Comparison of ENCODE assay signal across 8 cellular contexts in genomic region chr1:180926164-180926981, GRCh38. TPM values are rescaled to one million over a fixed set of nuclear protein-coding genes. Genes with fewer than 3 reads are reported as not detected.
A peak's percentile ranks its signal among the peaks of the same experiment; 100 is the strongest.
DNase-seq lines count a peak whose midpoint lies in the region; ATAC-seq lines count a peak whose summit lies in the region.

No MANE protein-coding gene starts in this region.

- DNase-seq in G401 (ENCODE audit: low spot score) = peak; percentile 91
- DNase-seq in KBM-7 = peak; percentile 35
- peak; percentile 28 to 88 (median 62) for DNase-seq in amygdala (lab: John Stamatoyannopoulos, UW)
- peak; percentile 66 for DNase-seq in inferior parietal cortex (ENCODE audit: extremely low spot score)
- DNase-seq in HuH-7.5 (ENCODE audit: low spot score) = no peak
- no peak for DNase-seq in stimulated activated naive CD8-positive, alpha-beta T cell treated with anti-CD3 and anti-CD28 coated beads, Interleukin-15, Interleukin-2, amounts not matched to agents 100 U/mL and 50 U/mL, for 24 hours
- DNase-seq in SW 1271 (lab: John Stamatoyannopoulos, UW) = no peak

- H3K27me3 Mint-ChIP-seq in stimulated activated memory B cell treated with anti-CD40 and anti-IgM and Interleukin-4, amounts not matched to agents 10 μg/mL and 1 μg/mL and 100 μg/mL, for 72 hours = peaks cover 31% of the 10 kb centered on the region

- no peaks in the 10 kb centered on the region for H3K9me3 Mint-ChIP-seq in stimulated activated memory B cell treated with anti-CD40 and anti-IgM and Interleukin-4, amounts not matched to agents 10 μg/mL and 1 μg/mL and 100 μg/mL, for 72 hours

- H3K4me1 Mint-ChIP-seq in stimulated activated memory B cell treated with anti-CD40 and anti-IgM and Interleukin-4, amounts not matched to agents 10 μg/mL and 1 μg/mL and 100 μg/mL, for 72 hours = no peaks in the 10 kb centered on the region

- H3K4me3 Mint-ChIP-seq in stimulated activated memory B cell treated with anti-CD40 and anti-IgM and Interleukin-4, amounts not matched to agents 10 μg/mL and 1 μg/mL and 100 μg/mL, for 72 hours = no peak overlapping the region

- peak; percentile 58 for ATAC-seq in stimulated activated memory B cell treated with anti-CD40 and anti-IgM and Interleukin-4, amounts not matched to agents 10 μg/mL and 1 μg/mL and 100 μg/mL, for 72 hours
- no peak for ATAC-seq in stimulated activated naive CD8-positive, alpha-beta T cell treated with anti-CD3 and anti-CD28 coated beads, Interleukin-15, Interleukin-2, amounts not matched to agents 100 U/mL and 50 U/mL, for 24 hours

- in situ Hi-C loops in G401 (cut with HindIII; ENCODE audit: low sequenced_read_pairs) = no loop called here
- in situ Hi-C loops in KBM-7 (cut with MboI; ENCODE audit: low pct_unique_long_range_greater_than_20kb, low sequenced_read_pairs) = no loop called here

- H3K27ac Mint-ChIP-seq in stimulated activated memory B cell treated with anti-CD40 and anti-IgM and Interleukin-4, amounts not matched to agents 10 μg/mL and 1 μg/mL and 100 μg/mL, for 72 hours = no peak overlapping the region

- no peaks in the 10 kb centered on the region for H3K36me3 Mint-ChIP-seq in stimulated activated memory B cell treated with anti-CD40 and anti-IgM and Interleukin-4, amounts not matched to agents 10 μg/mL and 1 μg/mL and 100 μg/mL, for 72 hours

RNA-seq across cellular contexts. Expression of gene KIAA1614, which starts 13.7 kb away (rescaled TPM):
- 0.07 and 0.31 TPM in 2 replicates for total RNA-seq in G401 (2014; rRNA removed; shearing (Covaris generic))

Comparison
In these comparisons a context has a peak if more than half of its experiments do, and no peak if none do; other contexts are left out.
1. DNase-seq: peak in G401 (single experiment), KBM-7 (single experiment), amygdala (56 of 56) and inferior parietal cortex (single experiment); none in HuH-7.5 (single experiment), stimulated activated naive CD8-positive, alpha-beta T cell treated with anti-CD3 and anti-CD28 coated beads, Interleukin-15, Interleukin-2, amounts not matched to agents 100 U/mL and 50 U/mL, for 24 hours (single experiment) and SW 1271 (0 of 2).